Comparison of ENCODE assay signal across 15 cellular contexts in the genomic region with DNA sequence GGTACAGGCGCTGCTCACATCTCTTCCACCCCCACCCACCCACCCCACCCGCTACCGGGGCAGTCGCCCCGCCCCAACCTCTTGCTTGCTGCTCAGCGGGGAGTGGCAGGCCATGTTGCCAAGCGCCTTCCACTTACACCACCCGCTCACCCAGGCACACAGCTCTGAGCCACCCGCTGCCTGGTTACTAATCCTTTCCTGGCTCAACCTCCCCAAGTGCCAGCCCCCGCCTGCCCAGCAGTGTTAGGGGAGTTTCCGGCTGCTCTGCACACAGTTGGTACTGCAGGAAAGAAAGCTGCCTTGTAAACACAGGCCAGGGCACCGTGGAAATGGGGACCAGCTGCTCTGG.
DNase-seq lines count a peak whose midpoint lies in the region; ATAC-seq lines count a peak whose summit lies in the region.
"Had no signal": no experiment of that assay in that cellular context is flagged by ENCODE, and none has a peak within 500 bp of the region (broad histone marks: within the 10 kb centered on the region; RNA-seq: fewer than 3 reads in every experiment).

No MANE protein-coding gene starts in this region.

- DNase-seq in D341Med (ENCODE audit: low spot score) (peak; percentile 77), NCI-H1436 (lab: John Stamatoyannopoulos, UW) (peak; percentile 64), middle frontal gyrus (ENCODE audit: extremely low spot score, low spot score) (peak; percentile 30), NCI-H526 treated with DMSO at 0.1 percent for 48 hours (lab: John Stamatoyannopoulos, UW) (no peak), UCSD-AML1 (lab: John Stamatoyannopoulos, UW; ENCODE audit: unreplicated experiment) (no peak)
- DNase-seq: activated CD4-positive, CD25-positive, alpha-beta regulatory T cell; activated gamma-delta T cell; cortex of kidney; testis had no signal

- H3K27ac ChIP-seq in angular gyrus (ENCODE audit: low read depth, low read length) = peak overlapping the region; percentile 70
- H3K27ac ChIP-seq: C4-2B, gastroesophageal sphincter, testis had no signal

- ATAC-seq in HG02884 (IDR thresholded peaks at IDR 0.05; ENCODE audit: unreplicated experiment) (no peak), HG03469 (IDR thresholded peaks at IDR 0.05; ENCODE audit: unreplicated experiment) (no peak)
- ATAC-seq: gastroesophageal sphincter, Right ventricle myocardium inferior had no signal

Comparison
In these comparisons a context has a peak if more than half of its experiments do, and no peak if none do; other contexts are left out.
1. DNase-seq: peak in D341Med (single experiment), NCI-H1436 (single experiment) and middle frontal gyrus (single experiment); none in NCI-H526 treated with DMSO at 0.1 percent for 48 hours (single experiment) and UCSD-AML1 (single experiment).